Comparison of ENCODE assay signal across 8 cellular contexts in genomic region chr1:220527279-220528048, GRCh38. TPM values are rescaled to one million over a fixed set of nuclear protein-coding genes. Genes with fewer than 3 reads are reported as not detected.
DNase-seq lines count a peak whose midpoint lies in the region; ATAC-seq and TF ChIP-seq lines count a peak whose summit lies in the region.

No MANE protein-coding gene starts in this region.

- H4K91ac ChIP-seq in IMR-90 (ENCODE audit: insufficient read depth, low read depth, low read length) (no peak overlapping the region), trophoblast cell (ENCODE audit: low read depth, low read length) (peak overlapping the region; percentile 32)

- no peak overlapping the region for H2BK15ac ChIP-seq in IMR-90 (ENCODE audit: low read depth, low read length)

- H3K14ac ChIP-seq in IMR-90 (replicated peaks; ENCODE audit: low read depth, low read length) (no peak overlapping the region), trophoblast cell (ENCODE audit: low read length) (no peak overlapping the region)

- no peak for TF ChIP-seq POLR2A in IMR-90 (IDR thresholded peaks at IDR 0.05; ENCODE audit: low read depth, low read length)

- in situ Hi-C loops in IMR-90 (cut with MboI; ENCODE audit: low sequenced_read_pairs), result no loop called here

- H3K27me3 ChIP-seq in IMR-90 (ENCODE audit: control insufficient read depth, insufficient read depth, low read length), result peaks cover 37% of the 10 kb centered on the region
- H3K27me3 ChIP-seq in adipocyte (replicated peaks; ENCODE audit: control insufficient read depth, insufficient read depth, low read length), result no peaks in the 10 kb centered on the region
- no peaks in the 10 kb centered on the region for H3K27me3 ChIP-seq in trophoblast cell (ENCODE audit: insufficient read depth, low read length)

- no peak for TF ChIP-seq RAD21 in IMR-90 (IDR thresholded peaks at IDR 0.05; ENCODE audit: low read length)

- H3K9me3 Mint-ChIP-seq in T-helper 1 cell treated with Interleukin-12 subunit alpha and Interleukin-12 subunit beta and Interleukin-4 antibody, amounts not matched to agents 30 μg/mL and 1 μg/mL, for 36 hours, result no peaks in the 10 kb centered on the region

- no peak overlapping the region for H4K5ac ChIP-seq in IMR-90 (ENCODE audit: low read depth, low read length)

- H3K23ac ChIP-seq in IMR-90 (ENCODE audit: low read depth, low read length), result peak overlapping the region; percentile 73; the same call in 1 of the 2 replicates
- no peak overlapping the region for H3K23ac ChIP-seq in trophoblast cell (ENCODE audit: low read length)

- 4% methylated on average over 4 of the region's 32 CpGs; no CpG with 5 or more reads in 1 of the 2 experiments for WGBS in IMR-90 (ENCODE audit: extremely low coverage in 2 of 2, insufficient read length in 1 of 2), 2 experiments
- no CpG with 5 or more reads among the region's 32 CpGs for WGBS in trophoblast cell (ENCODE audit: extremely low coverage, insufficient coverage, insufficient read length)

- no TSS peak for BruUV-seq in IMR-90 (replicated peaks; lab: Mats Ljungman, UMichigan)

- no peak overlapping the region for H2AK5ac ChIP-seq in IMR-90 (ENCODE audit: low read depth, low read length)
- H2AK5ac ChIP-seq in trophoblast cell (ENCODE audit: low read length), result peak overlapping the region; percentile 53

- peak overlapping the region; percentile 83 for H3K4me3 Mint-ChIP-seq in T-helper 1 cell treated with Interleukin-12 subunit alpha and Interleukin-12 subunit beta and Interleukin-4 antibody, amounts not matched to agents 30 μg/mL and 1 μg/mL, for 36 hours

- H3K4me2 ChIP-seq in IMR-90 (ENCODE audit: low read depth, low read length) (peak overlapping the region; percentile 86), trophoblast cell (ENCODE audit: low read length) (peak overlapping the region; percentile 88)

- no peaks in the 10 kb centered on the region for H4K20me1 ChIP-seq in IMR-90 (ENCODE audit: insufficient read depth, low read length)

- DNase-seq in T-helper 1 cell, result no peak
- DNase-seq in IMR-90, result no peak
- peak; percentile 42 for DNase-seq in adipocyte (ENCODE audit: low read depth)
- peak; percentile 38 for DNase-seq in left cardiac atrium
- DNase-seq in trophoblast cell, result peak in 1 of 2 donors; percentile 24
- no peak for DNase-seq in NK-92 treated with Interleukin-12 subunit alpha and Interleukin-12 subunit beta, amount 100 ng/mL, for 24 hours (lab: John Stamatoyannopoulos, UW)
- no peak for DNase-seq in stimulated activated CD4-positive, alpha-beta T cell treated with anti-CD3 and anti-CD28 coated beads, Interleukin-2, amount 100 ng/mL, for 48 hours

- H3K9me3 ChIP-seq in IMR-90 (ENCODE audit: control insufficient read depth, insufficient read depth, low read length), result no peaks in the 10 kb centered on the region; the same call in 1 of the 2 replicates
- no peaks in the 10 kb centered on the region for H3K9me3 ChIP-seq in adipocyte (ENCODE audit: control insufficient read depth, low read length)
- H3K9me3 ChIP-seq in trophoblast cell (ENCODE audit: insufficient read depth, low read depth, low read length), result no peaks in the 10 kb centered on the region

- H3K9me1 ChIP-seq in IMR-90 (ENCODE audit: insufficient read depth, low read length), result no peaks in the 10 kb centered on the region

- H2AFZ ChIP-seq in IMR-90 (replicated peaks; ENCODE audit: low read length, poor library complexity) (peak overlapping the region; percentile 71), trophoblast cell (ENCODE audit: insufficient read depth, low read length, poor library complexity) (peak overlapping the region; percentile 91)

- H2BK20ac ChIP-seq in IMR-90 (ENCODE audit: low read depth, low read length), result no peak overlapping the region

- CTCF ChIA-PET in IMR-90 (lab: Yijun Ruan, JAX), result no interaction called here

- H3K27me3 Mint-ChIP-seq in T-helper 1 cell treated with Interleukin-12 subunit alpha and Interleukin-12 subunit beta and Interleukin-4 antibody, amounts not matched to agents 30 μg/mL and 1 μg/mL, for 36 hours (ENCODE audit: low read depth), result peaks cover 63% of the 10 kb centered on the region

- H3K4me3 ChIP-seq in IMR-90 (ENCODE audit: insufficient read depth, low read depth, low read length), result peak overlapping the region; percentile 44
- H3K4me3 ChIP-seq in adipocyte (ENCODE audit: low read length), result peak overlapping the region; percentile 96
- H3K4me3 ChIP-seq in trophoblast cell (ENCODE audit: low read depth, low read length), result peak overlapping the region; percentile 85

- H4K12ac ChIP-seq in trophoblast cell (ENCODE audit: low read depth, low read length), result peak overlapping the region; percentile 14

- no peak overlapping the region for H3K18ac ChIP-seq in IMR-90 (ENCODE audit: low read depth, low read length)
- H3K18ac ChIP-seq in trophoblast cell (ENCODE audit: low read length), result peak overlapping the region; percentile 25

- no peak overlapping the region for H3K27ac ChIP-seq in IMR-90 (ENCODE audit: insufficient read depth, low read length)
- H3K27ac ChIP-seq in trophoblast cell (ENCODE audit: low read depth, low read length), result no peak overlapping the region

- no peak overlapping the region for H2BK5ac ChIP-seq in IMR-90 (ENCODE audit: low read depth, low read length, poor library complexity, severe bottlenecking)
- peak overlapping the region; percentile 8 for H2BK5ac ChIP-seq in trophoblast cell (ENCODE audit: low read depth, low read length, poor library complexity)

- no peak overlapping the region for H3K4ac ChIP-seq in IMR-90 (ENCODE audit: low read depth, low read length)
- H3K4ac ChIP-seq in trophoblast cell (ENCODE audit: low read depth, low read length), result peak overlapping the region; percentile 15

- H2AK9ac ChIP-seq in IMR-90 (replicated peaks; ENCODE audit: low read depth, low read length, poor library complexity), result no peak overlapping the region

- intact Hi-C loops in IMR-90 (cut with micrococcal nuclease) (loop anchor here (10.0 kb wide), 3 partner anchors 223 to 313 kb away; no protein-coding TSS in a partner anchor), left cardiac atrium (cut with DNase I) (no loop called here)

- H3K79me1 ChIP-seq in IMR-90 (ENCODE audit: low read depth in 1 of 2, low read length in 2 of 2) (no peaks in the 10 kb centered on the region), trophoblast cell (ENCODE audit: low read length) (peaks cover 9% of the 10 kb centered on the region)

- H3K36me3 ChIP-seq in IMR-90 (ENCODE audit: control insufficient read depth, insufficient read depth, low read length) (no peaks in the 10 kb centered on the region), adipocyte (ENCODE audit: control insufficient read depth, insufficient read depth, low read length, severe bottlenecking) (no peaks in the 10 kb centered on the region), trophoblast cell (ENCODE audit: control insufficient read depth in 1 of 2, insufficient read depth in 2 of 2, low read length in 2 of 2) (no peaks in the 10 kb centered on the region)

- peaks cover 15% of the 10 kb centered on the region for H3K79me2 ChIP-seq in trophoblast cell (ENCODE audit: control insufficient read depth, insufficient read depth, low read length, poor library complexity)

- TF ChIP-seq CTCF in IMR-90 (conservative IDR thresholded peaks at IDR 0.05; ENCODE audit: low read depth, low read length), result no peak

- ATAC-seq in IMR-90 (ENCODE audit: low read depth) (no peak), left cardiac atrium (peak; percentile 74 to 76)

- H4K8ac ChIP-seq in IMR-90 (ENCODE audit: low read depth in 2 of 2, low read length in 2 of 2) (no peak overlapping the region), trophoblast cell (ENCODE audit: low read depth, low read length) (peak overlapping the region; percentile 80)

- no peaks in the 10 kb centered on the region for H3K36me3 Mint-ChIP-seq in T-helper 1 cell treated with Interleukin-12 subunit alpha and Interleukin-12 subunit beta and Interleukin-4 antibody, amounts not matched to agents 30 μg/mL and 1 μg/mL, for 36 hours (ENCODE audit: low read depth)

- H3K4me1 ChIP-seq in IMR-90 (ENCODE audit: control insufficient read depth, insufficient read depth, low read length) (peaks cover 2% of the 10 kb centered on the region; the same call in 1 of the 2 replicates), adipocyte (ENCODE audit: control insufficient read depth, insufficient read depth, low read length) (peaks cover 12% of the 10 kb centered on the region), trophoblast cell (ENCODE audit: control insufficient read depth in 1 of 2, insufficient read depth in 2 of 2, low read length in 2 of 2) (peaks cover 4% of the 10 kb centered on the region in 2 experiments)

- dilution Hi-C loops in IMR-90 (cut with HindIII; ENCODE audit: low sequenced_read_pairs, unreplicated experiment), result no loop called here

- H2BK12ac ChIP-seq in trophoblast cell (ENCODE audit: low read length), result peak overlapping the region; percentile 58

- POLR2A ChIA-PET in IMR-90 (lab: Charles Lee; ENCODE audit: unreplicated experiment), result no interaction called here

- H3K9ac ChIP-seq in IMR-90 (ENCODE audit: low read depth, low read length) (no peak overlapping the region), adipocyte (ENCODE audit: low read length) (peak overlapping the region; percentile 91), trophoblast cell (ENCODE audit: low read length) (no peak overlapping the region)

- H3K4me1 Mint-ChIP-seq in T-helper 1 cell treated with Interleukin-12 subunit alpha and Interleukin-12 subunit beta and Interleukin-4 antibody, amounts not matched to agents 30 μg/mL and 1 μg/mL, for 36 hours (ENCODE audit: low read depth), result peaks cover 13% of the 10 kb centered on the region

- H3K56ac ChIP-seq in IMR-90 (ENCODE audit: extremely low read depth, insufficient read depth, low read length), result no peak overlapping the region

- peak overlapping the region; percentile 2 for H3K27ac Mint-ChIP-seq in T-helper 1 cell treated with Interleukin-12 subunit alpha and Interleukin-12 subunit beta and Interleukin-4 antibody, amounts not matched to agents 30 μg/mL and 1 μg/mL, for 36 hours

- H2BK120ac ChIP-seq in IMR-90 (ENCODE audit: low read depth, low read length) (no peak overlapping the region), trophoblast cell (ENCODE audit: insufficient read depth, low read length, poor library complexity) (peak overlapping the region; percentile 86)

TF ChIP-seq in IMR-90, 13 proteins besides CTCF, POLR2A, EP300 and RAD21 (continues in another document):
- no peak for TF ChIP-seq ELK1 (IDR thresholded peaks at IDR 0.05; ENCODE audit: borderline replicate concordance, low read depth, low read length)

RNA-seq across cellular contexts. Expression of gene MARK1, which starts 0.5 kb away (rescaled TPM):
- total RNA-seq in IMR-90 (2012; rRNA removed) (not detected in 2 replicates), left cardiac atrium (10 to 100 TPM; 16.7 to 17.7 TPM)
- polyA plus RNA-seq in IMR-90 (2012; rRNA removed), result not detected in 2 replicates
- not detected in 2 replicates for polyA plus RNA-seq in IMR-90 (2012; cell fraction: cytosol; rRNA removed)
- not detected in 2 replicates for polyA plus RNA-seq in IMR-90 (2012; cell fraction: nucleus; rRNA removed; ENCODE audit: low replicate concordance)
- polyA plus RNA-seq in trophoblast cell (2013), result 7.1 and 7.9 TPM in 2 replicates

Comparison
In these comparisons a context has a peak if more than half of its experiments do, and no peak if none do; other contexts are left out.
1. DNase-seq: peak in adipocyte (single experiment) and left cardiac atrium (single experiment); none in T-helper 1 cell (0 of 5), IMR-90 (single experiment), NK-92 treated with Interleukin-12 subunit alpha and Interleukin-12 subunit beta, amount 100 ng/mL, for 24 hours (single experiment) and stimulated activated CD4-positive, alpha-beta T cell treated with anti-CD3 and anti-CD28 coated beads, Interleukin-2, amount 100 ng/mL, for 48 hours (0 of 2).
2. H3K4me3 ChIP-seq: peak in every context shown above with its lines; median percentile 96 in adipocyte; 85 in trophoblast cell; 44 in IMR-90.
3. RNA of gene MARK1, which starts 0.5 kb away (total RNA-seq): 16.7 to 17.7 TPM in left cardiac atrium; not detected in IMR-90; every median in the first group is over 10 times any median in the second.